Comparison of ENCODE assay signal across 20 cellular contexts in genomic region chr9:33407061-33407460, GRCh38. TPM values are rescaled to one million over a fixed set of nuclear protein-coding genes. Genes with fewer than 3 reads are reported as not detected.
DNase-seq lines count a peak whose midpoint lies in the region; ATAC-seq, FAIRE-seq and TF ChIP-seq lines count a peak whose summit lies in the region.
"Had no signal": no experiment of that assay in that cellular context is flagged by ENCODE, and none has a peak within 500 bp of the region (broad histone marks: within the 10 kb centered on the region; RNA-seq: fewer than 3 reads in every experiment).

No MANE protein-coding gene starts in this region.

- no peaks in the 10 kb centered on the region for H3K36me3 ChIP-seq in H1 (ENCODE audit: control insufficient read depth in 2 of 4, insufficient read depth in 4 of 4, low read length in 3 of 4)

- no peaks in the 10 kb centered on the region for H3K23me2 ChIP-seq in H1 (ENCODE audit: low read depth, low read length)

- no peaks in the 10 kb centered on the region for H3K36me3 Mint-ChIP-seq in nephron progenitor cell (ENCODE audit: low read depth)
- H3K36me3 Mint-ChIP-seq: CD4-positive, alpha-beta memory T cell had no signal

- POLR2A ChIA-PET in A549 (lab: Yijun Ruan, JAX) (no interaction called here), RWPE1 (lab: Yijun Ruan, JAX; ENCODE audit: low non-redundant PET) (no interaction called here), H1 (lab: Charles Lee; ENCODE audit: partially characterized antibody) (interaction anchor here (1.4 kb wide), 1 partner anchor 9 kb away, joined by 3 read pairs; no protein-coding TSS in a partner anchor)

- no peak overlapping the region for H2AFZ ChIP-seq in H1 (ENCODE audit: low read length)

- TF ChIP-seq CTCF in A549 (IDR thresholded peaks at IDR 0.05) = no peak
- no peak for TF ChIP-seq CTCF in RWPE1 (conservative IDR thresholded peaks at IDR 0.05; ENCODE audit: low read depth)
- TF ChIP-seq CTCF in H1 (IDR thresholded peaks at IDR 0.05; ENCODE audit: control extremely low read depth in 1 of 3, insufficient read depth in 1 of 3, low read depth in 1 of 3, low read length in 3 of 3) = no peak
- no peak for TF ChIP-seq CTCF in nephron progenitor cell (IDR thresholded peaks at IDR 0.05)

- H4K20me1 ChIP-seq in H1 (replicated peaks in 1 of 2; ENCODE audit: control insufficient read depth in 1 of 2, insufficient read depth in 2 of 2, low read length in 2 of 2) = no peaks in the 10 kb centered on the region

- H4K5ac ChIP-seq in H1 (ENCODE audit: insufficient read length, low read depth, low read length) = no peak overlapping the region

- H4K91ac ChIP-seq in H1 (replicated peaks; ENCODE audit: insufficient read length, low read length) = no peak overlapping the region

- H2BK15ac ChIP-seq in H1 (ENCODE audit: low read length) = peak overlapping the region; percentile 12; the same call in 1 of the 2 replicates

- H3K27me3 ChIP-seq in H1 (replicated peaks in 1 of 4; ENCODE audit: control insufficient read depth in 3 of 4, extremely low read depth in 1 of 4, insufficient read depth in 3 of 4, low read length in 3 of 4) = no peaks in the 10 kb centered on the region

- no peak overlapping the region for H2BK20ac ChIP-seq in H1 (ENCODE audit: low read length)

- H3K4me3 Mint-ChIP-seq in nephron progenitor cell = no peak overlapping the region
- H3K4me3 Mint-ChIP-seq: CD4-positive, alpha-beta memory T cell had no signal

- ATAC-seq in A549 (no peak), HG03159 (IDR thresholded peaks at IDR 0.05; ENCODE audit: unreplicated experiment) (no peak), HG03378 (IDR thresholded peaks at IDR 0.05; ENCODE audit: unreplicated experiment) (no peak)

- no peaks in the 10 kb centered on the region for H3K79me2 ChIP-seq in H1 (ENCODE audit: control insufficient read depth in 1 of 2, insufficient read depth in 2 of 2, low read length in 2 of 2)

- H3K4me3 ChIP-seq in A549 (no peak overlapping the region), H1 (ENCODE audit: extremely low read depth in 1 of 4, insufficient read depth in 2 of 4, low read depth in 3 of 4, low read length in 4 of 4) (no peak overlapping the region)

- FAIRE-seq in A549 (lab: Jason Lieb, UNC) (no peak), H1 (lab: Jason Lieb, UNC) (no peak), urothelium cell line (lab: Jason Lieb, UNC) (peak; percentile 92)
- FAIRE-seq: G401.6, GM12892 had no signal

- H3K9me3 ChIP-seq in A549 = no peaks in the 10 kb centered on the region
- no peaks in the 10 kb centered on the region for H3K9me3 ChIP-seq in H1 (ENCODE audit: insufficient read depth in 2 of 2, low read depth in 1 of 2, low read length in 1 of 2)
- H3K9me3 ChIP-seq: Caco-2 had no signal

- no peak for DNase-seq in A549 (ENCODE audit: low read depth in 1 of 2, low spot score in 1 of 2)
- DNase-seq in RWPE1 (ENCODE audit: low spot score) = no peak
- no peak for DNase-seq in H1 (ENCODE audit: low read depth in 1 of 2, low spot score in 2 of 2)
- no peak for DNase-seq in urothelium cell line (ENCODE audit: low spot score)
- DNase-seq in nephron progenitor cell = no peak
- DNase-seq: 8988T; C1 segment of cervical spinal cord; Caco-2; CD4-positive, alpha-beta memory T cell; DMS153; DND-41; GOT3; H7; HCEC 1CT had no signal

- WGBS in A549 (ENCODE audit: missing lambda C conversion rate) = 87% methylated on average over 3 of the region's 3 CpGs
- WGBS in H1 (ENCODE audit: extremely low coverage in 1 of 2, insufficient coverage in 1 of 2, insufficient read length in 1 of 2, insufficient replicate concordance in 2 of 2, low coverage in 1 of 2, low lambda C conversion rate in 2 of 2, missing lambda C conversion rate in 1 of 2), 2 experiments = 94% methylated on average over 3 of the region's 3 CpGs; no CpG with 5 or more reads in 1 of the 2 experiments

- H3K4ac ChIP-seq in H1 (replicated peaks; ENCODE audit: insufficient read length, low read depth, low read length) = no peak overlapping the region

- no peak overlapping the region for H3K27ac Mint-ChIP-seq in nephron progenitor cell

- H2BK12ac ChIP-seq in H1 (ENCODE audit: low read depth, low read length) = no peak overlapping the region

- no peaks in the 10 kb centered on the region for H3K9me3 Mint-ChIP-seq in nephron progenitor cell
- H3K9me3 Mint-ChIP-seq: CD4-positive, alpha-beta memory T cell had no signal

- no peak overlapping the region for H2AK5ac ChIP-seq in H1 (ENCODE audit: low read depth, low read length)

- H3K23ac ChIP-seq in H1 (ENCODE audit: insufficient read length) = no peak overlapping the region

- H4K8ac ChIP-seq in H1 (ENCODE audit: extremely low read depth, insufficient read depth, low read length) = no peak overlapping the region

- no peak for TF ChIP-seq EP300 in A549 (IDR thresholded peaks at IDR 0.05)
- TF ChIP-seq EP300 in H1 (IDR thresholded peaks at IDR 0.05; ENCODE audit: borderline replicate concordance in 1 of 2, low read depth in 2 of 2, low read length in 2 of 2) = no peak

- TF ChIP-seq POLR2A in A549 (IDR thresholded peaks at IDR 0.05; ENCODE audit: low read length) = no peak
- TF ChIP-seq POLR2A in H1 (IDR thresholded peaks at IDR 0.05; ENCODE audit: control extremely low read depth in 1 of 2, low read depth in 2 of 2, low read length in 2 of 2) = no peak

- H2BK120ac ChIP-seq in H1 (replicated peaks; ENCODE audit: low read depth, low read length) = no peak overlapping the region

- TF ChIP-seq RAD21 in A549 (conservative IDR thresholded peaks at IDR 0.05 in 1 of 2, IDR thresholded peaks at IDR 0.05 in 1 of 2) = no peak
- no peak for TF ChIP-seq RAD21 in H1 (IDR thresholded peaks at IDR 0.05 in 1 of 2, conservative IDR thresholded peaks at IDR 0.05 in 1 of 2; ENCODE audit: low read depth in 2 of 2, low read length in 2 of 2)

- H3K79me1 ChIP-seq in H1 (ENCODE audit: low read depth, low read length) = no peaks in the 10 kb centered on the region

- H3K56ac ChIP-seq in H1 (replicated peaks; ENCODE audit: insufficient read length, low read depth, low read length) = no peak overlapping the region

- peaks cover 30% of the 10 kb centered on the region for H3K4me1 ChIP-seq in A549
- no peaks in the 10 kb centered on the region for H3K4me1 ChIP-seq in H1 (replicated peaks in 1 of 4; ENCODE audit: control insufficient read depth in 3 of 4, insufficient read depth in 4 of 4, low read length in 3 of 4)

- H3K27me3 Mint-ChIP-seq in nephron progenitor cell (ENCODE audit: low read depth, poor library complexity) = peaks cover 21% of the 10 kb centered on the region
- H3K27me3 Mint-ChIP-seq: CD4-positive, alpha-beta memory T cell had no signal

- no peak overlapping the region for H3K14ac ChIP-seq in H1 (ENCODE audit: insufficient read length)

- H3K27ac ChIP-seq in A549 (no peak overlapping the region; a peak in 1 of 6 replicates), RWPE1 (peak overlapping the region; percentile 63; the same call in 1 of the 2 replicates), H1 (ENCODE audit: low read depth, low read length) (no peak overlapping the region)

- H3K4me2 ChIP-seq in A549 = no peak overlapping the region
- no peak overlapping the region for H3K4me2 ChIP-seq in H1 (ENCODE audit: insufficient read depth in 1 of 2, low read depth in 2 of 2, low read length in 2 of 2)

- CTCF ChIA-PET in A549 (lab: Yijun Ruan, JAX) = interaction anchor here (1.0 to 12.6 kb wide), 9 partner anchors 8 to 117 kb away, joined by 3 to 177 read pairs (median 4); partner anchors contain the start of genes ANKRD18B and NOL6
- CTCF ChIA-PET in RWPE1 (lab: Yijun Ruan, JAX) = interaction anchor here (1.3 to 2.8 kb wide), 2 partner anchors 46 to 59 kb away, joined by 6 to 12 read pairs; no protein-coding TSS in a partner anchor
- CTCF ChIA-PET in H1 (lab: Charles Lee; ENCODE audit: partially characterized antibody) = interaction anchor here (1.0 to 1.8 kb wide), 6 partner anchors 9 to 59 kb away, joined by 3 to 17 read pairs (median 6); no protein-coding TSS in a partner anchor

- no peak overlapping the region for H2BK5ac ChIP-seq in H1 (ENCODE audit: low read depth, low read length)

- no peak overlapping the region for H3K18ac ChIP-seq in H1 (ENCODE audit: extremely low read depth, low read length)

- peaks cover 28% of the 10 kb centered on the region for H3K4me1 Mint-ChIP-seq in nephron progenitor cell

- no peak overlapping the region for H3K9ac ChIP-seq in H1 (replicated peaks in 1 of 4; ENCODE audit: extremely low read depth in 1 of 4, low read depth in 3 of 4, low read length in 3 of 4)

TF ChIP-seq in H1, 55 proteins besides CTCF, POLR2A, EP300 and RAD21 (continues in another document):
- TF ChIP-seq SIX5 (IDR thresholded peaks at IDR 0.05; ENCODE audit: low read depth, low read length) = no peak

RNA-seq across cellular contexts. Expression of gene AQP7, which starts 4.7 kb away (rescaled TPM):
- 1.1 and 1.2 TPM in 2 replicates for polyA plus RNA-seq in A549 (2011; rRNA removed)
- polyA plus RNA-seq in A549 (2012; cell fraction: cytosol; rRNA removed) = 0.32 and 0.39 TPM in 2 replicates
- polyA plus RNA-seq in A549 (2012; cell fraction: nucleus; rRNA removed) = 1.4 and 1.6 TPM in 2 replicates
- polyA plus RNA-seq in A549 (2017; fragmentation: RNase III; extraction: RNeasy Plus Mini Kit Qiagen cat#74134 plus additional on column Dnase treatment) = 0.39 to 0.69 TPM (median 0.61 TPM) in 3 replicates
- 2.4 and 4.0 TPM in 2 replicates for polyA minus RNA-seq in A549 (2011; rRNA and poly(A)+ RNA removed)
- total RNA-seq in H1 (2021; fragmentation: NEBNext Ultra II Directional; extraction: Animal tissue kit (Norgen Biotek cat#: 25700)) = not detected in 2 replicates
- polyA plus RNA-seq in H1 (2011; rRNA removed) = 0.38 TPM in 1 of 2 replicates, not detected in the other
- 0.25 TPM for polyA plus RNA-seq in H1 (2011; cell fraction: cytosol; rRNA removed)
- polyA plus RNA-seq in H1 (2011; cell fraction: nucleus; rRNA removed) = 0.54 TPM
- 0.11 to 0.27 TPM (median 0.25 TPM) in 4 replicates for polyA plus RNA-seq in H1 (2012, experiment 1 of 2)
- not detected for polyA plus RNA-seq in H1 (2012, experiment 2 of 2)
- polyA plus RNA-seq in H1 (2013, experiment 1 of 2) = 0.02 TPM
- not detected for polyA plus RNA-seq in H1 (2013, experiment 2 of 2)
- not detected in 2 replicates for polyA minus RNA-seq in H1 (2011; rRNA and poly(A)+ RNA removed)
- polyA minus RNA-seq in H1 (2011; cell fraction: cytosol; rRNA and poly(A)+ RNA removed) = not detected
- polyA minus RNA-seq in H1 (2011; cell fraction: nucleus; rRNA and poly(A)+ RNA removed) = not detected
- total RNA-seq: A673, H7 had no signal
- polyA plus RNA-seq: BJ had no signal

RNA-seq across cellular contexts. Expression of gene AQP3, which starts 40.3 kb away (rescaled TPM):
- polyA plus RNA-seq in A549 (2011; rRNA removed) (18.8 and 21.7 TPM in 2 replicates), A549 (2017; fragmentation: RNase III; extraction: RNeasy Plus Mini Kit Qiagen cat#74134 plus additional on column Dnase treatment) (5.4 to 7.2 TPM (median 6.2 TPM) in 3 replicates), H1 (2011; rRNA removed) (6.4 and 7.6 TPM in 2 replicates)
- polyA plus RNA-seq in A549 (2012; cell fraction: cytosol; rRNA removed) = 5.7 and 8.1 TPM in 2 replicates
- polyA plus RNA-seq in A549 (2012; cell fraction: nucleus; rRNA removed) = 7.2 and 8.9 TPM in 2 replicates
- polyA minus RNA-seq in A549 (2011; rRNA and poly(A)+ RNA removed) = 18.5 and 20.7 TPM in 2 replicates
- total RNA-seq in H1 (2021; fragmentation: NEBNext Ultra II Directional; extraction: Animal tissue kit (Norgen Biotek cat#: 25700)) = 2.6 and 3.0 TPM in 2 replicates
- polyA plus RNA-seq in H1 (2011; cell fraction: cytosol; rRNA removed) = 4.0 TPM
- 7.0 TPM for polyA plus RNA-seq in H1 (2011; cell fraction: nucleus; rRNA removed)
- polyA plus RNA-seq in H1 (2012, experiment 1 of 2) = 1.9 to 3.7 TPM (median 3.0 TPM) in 4 replicates
- polyA plus RNA-seq in H1 (2012, experiment 2 of 2) = 2.9 TPM
- polyA plus RNA-seq in H1 (2013, experiment 1 of 2) = 4.4 TPM
- 4.8 TPM for polyA plus RNA-seq in H1 (2013, experiment 2 of 2)
- 1.7 and 3.2 TPM in 2 replicates for polyA minus RNA-seq in H1 (2011; rRNA and poly(A)+ RNA removed)
- polyA minus RNA-seq in H1 (2011; cell fraction: cytosol; rRNA and poly(A)+ RNA removed) = 2.7 TPM
- polyA minus RNA-seq in H1 (2011; cell fraction: nucleus; rRNA and poly(A)+ RNA removed) = 4.3 TPM
